21 cellular contexts compared by ENCODE assay signal in genomic region chr3:176807938-176808337, GRCh38.
A peak's percentile ranks its signal among the peaks of the same experiment; 100 is the strongest.
DNase-seq lines count a peak whose midpoint lies in the region; ATAC-seq and TF ChIP-seq lines count a peak whose summit lies in the region.
"Had no signal": no experiment of that assay in that cellular context is flagged by ENCODE, and none has a peak within 500 bp of the region (broad histone marks: within the 10 kb centered on the region; RNA-seq: fewer than 3 reads in every experiment).

No MANE protein-coding gene starts in this region.

- H3K36me3 ChIP-seq in BE2C (no peaks in the 10 kb centered on the region), WERI-Rb-1 (no peaks in the 10 kb centered on the region), neural progenitor cell (no peaks in the 10 kb centered on the region)
- H3K36me3 ChIP-seq: HAP-1 had no signal

- no peaks in the 10 kb centered on the region for H3K36me3 Mint-ChIP-seq in neural progenitor cell
- H3K36me3 Mint-ChIP-seq in activated naive CD4-positive, alpha-beta T cell treated with anti-CD3 and anti-CD28 coated beads, Interleukin-2, amount 50 U/mL, for 72 hours, result no peaks in the 10 kb centered on the region
- H3K36me3 Mint-ChIP-seq: CD4-positive, alpha-beta memory T cell had no signal

- H3K9ac ChIP-seq in neural progenitor cell, result no peak overlapping the region

- H3K4me3 Mint-ChIP-seq in neural progenitor cell, result no peak overlapping the region
- H3K4me3 Mint-ChIP-seq: CD4-positive, alpha-beta memory T cell; HFFc6 had no signal

- H3K4me2 ChIP-seq in neural progenitor cell, result no peak overlapping the region
- H3K4me2 ChIP-seq: A549 had no signal

- H3K27me3 ChIP-seq in BE2C (no peaks in the 10 kb centered on the region), WERI-Rb-1 (ENCODE audit: insufficient read depth, low read depth, severe bottlenecking) (no peaks in the 10 kb centered on the region), neural progenitor cell (no peaks in the 10 kb centered on the region)

- peaks cover 4% of the 10 kb centered on the region for H3K4me1 Mint-ChIP-seq in neural progenitor cell
- H3K4me1 Mint-ChIP-seq: CD4-positive, alpha-beta memory T cell had no signal

- H3K27me3 Mint-ChIP-seq in neural progenitor cell (ENCODE audit: insufficient read depth, low read depth), result no peaks in the 10 kb centered on the region
- H3K27me3 Mint-ChIP-seq: CD4-positive, alpha-beta memory T cell had no signal

- H3F3A ChIP-seq in neural progenitor cell (ENCODE audit: low read depth), result no peaks in the 10 kb centered on the region

- H3K9me3 Mint-ChIP-seq in neural progenitor cell, result peaks cover 2% of the 10 kb centered on the region
- H3K9me3 Mint-ChIP-seq in activated naive CD4-positive, alpha-beta T cell treated with anti-CD3 and anti-CD28 coated beads, Interleukin-2, amount 50 U/mL, for 72 hours, result peaks cover 3 to 4% of the 10 kb centered on the region in 2 donors

- H3K79me2 ChIP-seq in neural progenitor cell (ENCODE audit: low read depth), result no peaks in the 10 kb centered on the region

- H2AFZ ChIP-seq in neural progenitor cell (replicated peaks), result no peak overlapping the region

- H3K27ac Mint-ChIP-seq in neural progenitor cell, result no peak overlapping the region
- no peak overlapping the region for H3K27ac Mint-ChIP-seq in activated naive CD4-positive, alpha-beta T cell treated with anti-CD3 and anti-CD28 coated beads, Interleukin-2, amount 50 U/mL, for 72 hours
- H3K27ac Mint-ChIP-seq: CD4-positive, alpha-beta memory T cell; HFFc6 had no signal

- H3K4me3 ChIP-seq in BE2C (ENCODE audit: low read depth, low read length) (no peak overlapping the region), WERI-Rb-1 (ENCODE audit: low read depth, low read length) (no peak overlapping the region), neural progenitor cell (no peak overlapping the region), retinal pigment epithelial cell (ENCODE audit: low read length) (no peak overlapping the region)
- H3K4me3 ChIP-seq: A549, HAP-1 had no signal

- no peaks in the 10 kb centered on the region for H4K20me1 ChIP-seq in neural progenitor cell (ENCODE audit: low read depth)

- peaks cover 13% of the 10 kb centered on the region for H3K4me1 ChIP-seq in BE2C
- H3K4me1 ChIP-seq in neural progenitor cell, result peaks cover 3% of the 10 kb centered on the region
- H3K4me1 ChIP-seq: A549, HAP-1 had no signal

- H3K9me3 ChIP-seq in BE2C (no peaks in the 10 kb centered on the region), WERI-Rb-1 (ENCODE audit: severe bottlenecking) (peaks cover 4% of the 10 kb centered on the region), neural progenitor cell (ENCODE audit: low read depth) (no peaks in the 10 kb centered on the region)
- H3K9me3 ChIP-seq: A549, HAP-1 had no signal

- no peak for ATAC-seq in GM21723 (IDR thresholded peaks at IDR 0.05; ENCODE audit: unreplicated experiment)
- no peak for ATAC-seq in activated naive CD4-positive, alpha-beta T cell treated with anti-CD3 and anti-CD28 coated beads, Interleukin-2, amount 50 U/mL, for 72 hours
- ATAC-seq: A549 had no signal

- TF ChIP-seq CTCF in BE2C (IDR thresholded peaks at IDR 0.05; ENCODE audit: low read depth, low read length) (no peak), WERI-Rb-1 (IDR thresholded peaks at IDR 0.05; ENCODE audit: low read depth, low read length) (no peak), neural progenitor cell (IDR thresholded peaks at IDR 0.05) (no peak), retinal pigment epithelial cell (conservative IDR thresholded peaks at IDR 0.05; ENCODE audit: low read depth, low read length) (no peak)

- DNase-seq in BE2C (peak; percentile 42), WERI-Rb-1 (peak; percentile 15), neural progenitor cell (ENCODE audit: low spot score) (peak; percentile 39), retinal pigment epithelial cell (ENCODE audit: low read depth) (peak; percentile 8), iPS-NIHi7 (ENCODE audit: extremely low spot score) (no peak)
- no peak for DNase-seq in activated naive CD4-positive, alpha-beta T cell treated with anti-CD3 and anti-CD28 coated beads, Interleukin-2, amount 50 U/mL, for 72 hours (ENCODE audit: low spot score in 2 of 2)
- DNase-seq: 8988T; ACHN; AML-193; C1 segment of cervical spinal cord; Calu3; CD4-positive, alpha-beta memory T cell; COR-L47; DMS53; DMS79 treated with DMSO at 0.1 percent for 48 hours; GF-D8; GOT3; HFFc6 had no signal

- no peak overlapping the region for H3K27ac ChIP-seq in WERI-Rb-1
- H3K27ac ChIP-seq in neural progenitor cell, result no peak overlapping the region
- H3K27ac ChIP-seq: A549 had no signal

Comparison
In these comparisons a context has a peak if more than half of its experiments do, and no peak if none do; other contexts are left out.
1. DNase-seq: peak in BE2C (single experiment), WERI-Rb-1 (single experiment), neural progenitor cell (single experiment) and retinal pigment epithelial cell (single experiment); none in iPS-NIHi7 (single experiment) and activated naive CD4-positive, alpha-beta T cell treated with anti-CD3 and anti-CD28 coated beads, Interleukin-2, amount 50 U/mL, for 72 hours (0 of 2).